8 cellular contexts compared by ENCODE assay signal in genomic region chr11:3021125-3021524, GRCh38. TPM values are rescaled to one million over a fixed set of nuclear protein-coding genes. Genes with fewer than 3 reads are reported as not detected.
DNase-seq lines count a peak whose midpoint lies in the region; ATAC-seq and TF ChIP-seq lines count a peak whose summit lies in the region.

No MANE protein-coding gene starts in this region.

- H3K27ac ChIP-seq in OCI-LY1 (ENCODE audit: low read depth, low read length, poor library complexity, severe bottlenecking): no peak overlapping the region
- H3K27ac ChIP-seq in breast epithelium: no peak overlapping the region

- intact Hi-C loops in breast epithelium (cut with DNase I; ENCODE audit: low total_unique reads): no loop called here

- DNase-seq in AG09319 (ENCODE audit: extremely low read depth, low read depth): no peak
- no peak for DNase-seq in GM06990 (ENCODE audit: extremely low read depth, insufficient read length)
- DNase-seq in breast epithelium (ENCODE audit: low spot score in 2 of 2): no peak
- peak; percentile 87 for DNase-seq in left lobe of liver (ENCODE audit: low spot score)
- DNase-seq in kidney glomerular epithelial cell (lab: John Stamatoyannopoulos, UW): no peak

- H3K9me3 ChIP-seq in OCI-LY1 (ENCODE audit: low read length) (no peaks in the 10 kb centered on the region), breast epithelium (no peaks in the 10 kb centered on the region)

- peaks cover 30% of the 10 kb centered on the region for H3K36me3 ChIP-seq in GM06990 (ENCODE audit: control insufficient read depth, insufficient read depth, low read length)
- H3K36me3 ChIP-seq in OCI-LY1 (ENCODE audit: insufficient read depth, low read length): peaks cover 41% of the 10 kb centered on the region
- no peaks in the 10 kb centered on the region for H3K36me3 ChIP-seq in breast epithelium

- no peak overlapping the region for H3K4me2 ChIP-seq in OCI-LY1 (ENCODE audit: low read length)

- peaks cover 28% of the 10 kb centered on the region for H3K4me1 Mint-ChIP-seq in stimulated activated memory B cell treated with anti-CD40 and anti-IgM and Interleukin-4, amounts not matched to agents 10 μg/mL and 1 μg/mL and 100 μg/mL, for 72 hours

- H3K4me3 ChIP-seq in GM06990 (replicated peaks; ENCODE audit: low read depth, low read length) (no peak overlapping the region), OCI-LY1 (ENCODE audit: low read depth, low read length, poor library complexity, severe bottlenecking) (no peak overlapping the region), breast epithelium (no peak overlapping the region)

- TF ChIP-seq POLR2A in breast epithelium (IDR thresholded peaks at IDR 0.05): no peak

- TF ChIP-seq CTCF in AG09319 (IDR thresholded peaks at IDR 0.05; ENCODE audit: low read depth, low read length) (peak; percentile 22; the same call in 1 of the 2 replicates), GM06990 (IDR thresholded peaks at IDR 0.05; ENCODE audit: insufficient read depth, low read length, poor library complexity, severe bottlenecking) (peak; percentile 68), OCI-LY1 (IDR thresholded peaks at IDR 0.05; ENCODE audit: low read length) (peak; percentile 63), breast epithelium (IDR thresholded peaks at IDR 0.05) (peak; percentile 41 to 71 (median 52))

- H3K36me3 Mint-ChIP-seq in stimulated activated memory B cell treated with anti-CD40 and anti-IgM and Interleukin-4, amounts not matched to agents 10 μg/mL and 1 μg/mL and 100 μg/mL, for 72 hours: peaks cover 60% of the 10 kb centered on the region

- no peak overlapping the region for H3K4me3 Mint-ChIP-seq in stimulated activated memory B cell treated with anti-CD40 and anti-IgM and Interleukin-4, amounts not matched to agents 10 μg/mL and 1 μg/mL and 100 μg/mL, for 72 hours

- H3K27me3 Mint-ChIP-seq in stimulated activated memory B cell treated with anti-CD40 and anti-IgM and Interleukin-4, amounts not matched to agents 10 μg/mL and 1 μg/mL and 100 μg/mL, for 72 hours: no peaks in the 10 kb centered on the region

- no peaks in the 10 kb centered on the region for H3K9me3 Mint-ChIP-seq in stimulated activated memory B cell treated with anti-CD40 and anti-IgM and Interleukin-4, amounts not matched to agents 10 μg/mL and 1 μg/mL and 100 μg/mL, for 72 hours

- no peaks in the 10 kb centered on the region for H3F3A ChIP-seq in OCI-LY1 (ENCODE audit: insufficient read depth, low read length)

- no peaks in the 10 kb centered on the region for H3K9me2 ChIP-seq in OCI-LY1 (ENCODE audit: low read depth, low read length)

- H3K9ac ChIP-seq in OCI-LY1 (ENCODE audit: low read length): no peak overlapping the region

- H3K79me2 ChIP-seq in OCI-LY1 (ENCODE audit: insufficient read depth, low read length): no peaks in the 10 kb centered on the region

- H4K20me1 ChIP-seq in OCI-LY1 (ENCODE audit: insufficient read depth, low read length): no peaks in the 10 kb centered on the region

- H3K27me3 ChIP-seq in GM06990 (replicated peaks; ENCODE audit: control insufficient read depth, insufficient read depth, low read length): no peaks in the 10 kb centered on the region
- H3K27me3 ChIP-seq in OCI-LY1 (ENCODE audit: insufficient read depth, low read length): no peaks in the 10 kb centered on the region
- H3K27me3 ChIP-seq in breast epithelium: no peaks in the 10 kb centered on the region

- ATAC-seq in left lobe of liver (peak; percentile 97), HG03280 (IDR thresholded peaks at IDR 0.05; ENCODE audit: unreplicated experiment) (no peak)
- no peak for ATAC-seq in stimulated activated memory B cell treated with anti-CD40 and anti-IgM and Interleukin-4, amounts not matched to agents 10 μg/mL and 1 μg/mL and 100 μg/mL, for 72 hours

- no peak overlapping the region for H3K27ac Mint-ChIP-seq in stimulated activated memory B cell treated with anti-CD40 and anti-IgM and Interleukin-4, amounts not matched to agents 10 μg/mL and 1 μg/mL and 100 μg/mL, for 72 hours

- H3K4me1 ChIP-seq in OCI-LY1 (ENCODE audit: insufficient read depth, low read length, severe bottlenecking) (peaks cover 12% of the 10 kb centered on the region), breast epithelium (peaks cover 0 to 9% of the 10 kb centered on the region in 2 donors)

- H2AFZ ChIP-seq in OCI-LY1 (ENCODE audit: low read length): no peak overlapping the region

RNA-seq across cellular contexts. Expression of gene NAP1L4, which starts 29.0 kb away (rescaled TPM):
- total RNA-seq in breast epithelium: 100 to 1,000 TPM in 1 of 3 donors, 10 to 100 TPM in 2; 87.1 to 167 (median 98.3) TPM
- total RNA-seq in left lobe of liver: 42.2 TPM

RNA-seq across cellular contexts. Expression of gene CARS1, which starts 36.1 kb away (rescaled TPM):
- total RNA-seq in breast epithelium (10 to 100 TPM; 30.1 to 42.6 (median 40.7) TPM), left lobe of liver (21.0 TPM)
